Comparison of ENCODE assay signal across 8 cellular contexts in the genomic region with DNA sequence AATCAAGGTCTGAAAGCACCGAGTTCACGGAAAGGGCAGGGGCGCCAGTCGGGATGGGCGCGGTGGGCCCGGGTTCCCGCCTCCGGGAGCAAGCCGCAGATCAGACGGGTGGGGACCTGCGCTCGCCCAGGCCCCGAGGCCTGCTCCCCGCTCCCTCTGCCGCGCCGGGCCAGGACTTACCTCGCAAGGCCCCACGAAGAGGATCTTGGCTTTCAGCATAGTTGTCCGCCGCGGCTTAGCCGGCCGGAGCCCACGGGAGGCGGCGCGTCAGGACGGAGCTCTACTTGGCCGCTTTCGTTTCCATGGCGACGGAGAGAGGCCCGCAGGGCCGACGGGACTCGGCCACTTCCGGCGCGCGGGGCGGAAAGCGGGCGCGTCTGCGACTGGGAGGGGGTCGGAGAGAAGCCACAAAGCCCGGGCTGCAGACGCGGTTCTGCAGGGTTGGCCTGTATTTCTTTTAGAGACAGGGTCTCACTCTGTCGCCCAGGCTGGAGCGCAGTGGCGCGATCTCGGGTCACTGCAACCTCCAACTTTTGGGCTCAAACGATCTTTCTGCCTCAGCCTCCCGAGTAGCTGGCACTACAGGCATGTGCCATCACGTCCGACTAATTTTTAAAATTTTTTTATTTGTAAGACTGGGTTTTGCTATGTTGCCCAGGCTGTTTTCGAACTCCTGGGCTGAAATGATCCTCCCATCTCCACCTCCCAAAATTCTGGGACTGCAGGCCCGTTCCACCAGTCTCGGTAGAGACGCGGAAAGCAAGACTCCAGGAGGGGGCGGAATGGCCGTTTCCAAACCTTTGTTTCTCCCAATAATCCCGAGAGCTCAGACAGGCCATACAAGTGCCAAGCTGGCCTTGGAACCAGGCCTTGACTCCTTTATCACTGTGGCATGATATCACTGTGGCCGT. TPM values are rescaled to one million over a fixed set of nuclear protein-coding genes. Genes with fewer than 3 reads are reported as not detected.
DNase-seq lines count a peak whose midpoint lies in the region; ATAC-seq and TF ChIP-seq lines count a peak whose summit lies in the region.

A gene (minus strand): TSS at position 322 of the 911 bp plus-strand sequence. CDS start 103 bp downstream, at position 219.

- peak within 1 kb of the TSS; percentile 86 for H3K27ac Mint-ChIP-seq in activated naive CD8-positive, alpha-beta T cell treated with anti-CD3 and anti-CD28 coated beads for 36 hours

- intact Hi-C loops in head of caudate nucleus (cut with DNase I): no loop called here
- intact Hi-C loops in ovary (cut with DNase I): no loop called here

- DNase-seq in NCI-H1092 (lab: John Stamatoyannopoulos, UW) (peak; percentile 96), SKM-1 (lab: John Stamatoyannopoulos, UW; ENCODE audit: unreplicated experiment) (peak; percentile 71), head of caudate nucleus (peak; percentile 76 to 95 (median 90)), ovary (peak; percentile 89 to 95 (median 92))
- peak; percentile 90 for DNase-seq in activated naive CD8-positive, alpha-beta T cell treated with anti-CD3 and anti-CD28 coated beads for 36 hours

- TF ChIP-seq EP300 in ovary (IDR thresholded peaks at IDR 0.05): no peak

- H3K27ac ChIP-seq in ovary (peak within 1 kb of the TSS in 1 of 2 donors; percentile 46), thymus (ENCODE audit: low read depth) (peak within 1 kb of the TSS; percentile 83)

- H3K4me1 Mint-ChIP-seq in activated naive CD8-positive, alpha-beta T cell treated with anti-CD3 and anti-CD28 coated beads for 36 hours: peaks cover 4% of the 10 kb centered on the region

- H3K36me3 ChIP-seq in ovary (no peaks in the 10 kb centered on the region), thymus (ENCODE audit: control insufficient read depth, insufficient read depth) (peaks cover 9% of the 10 kb centered on the region)

- TF ChIP-seq POLR2A in ovary (IDR thresholded peaks at IDR 0.05): no peak

- H3K4me1 ChIP-seq in ovary (ENCODE audit: insufficient read depth) (peaks cover 5% of the 10 kb centered on the region), thymus (ENCODE audit: control insufficient read depth, insufficient read depth, low read length) (peaks cover 7% of the 10 kb centered on the region)

- no peaks in the 10 kb centered on the region for H3K9me3 ChIP-seq in ovary
- H3K9me3 ChIP-seq in thymus (ENCODE audit: control insufficient read depth): no peaks in the 10 kb centered on the region

- TF ChIP-seq CTCF in ovary (IDR thresholded peaks at IDR 0.05): no peak

- WGBS in ovary, 3 donors: 1% methylated on average over 50 to 69 of the region's 69 CpGs
- 2% methylated on average over 69 of the region's 69 CpGs for WGBS in thymus

- peak within 1 kb of the TSS; percentile 73 for H3K4me3 ChIP-seq in GM08714 (ENCODE audit: low read length)
- H3K4me3 ChIP-seq in ovary: peak within 1 kb of the TSS; percentile 52
- H3K4me3 ChIP-seq in thymus (ENCODE audit: low read length): peak within 1 kb of the TSS; percentile 87

- H3K27me3 Mint-ChIP-seq in activated naive CD8-positive, alpha-beta T cell treated with anti-CD3 and anti-CD28 coated beads for 36 hours: no peaks in the 10 kb centered on the region

- H3K36me3 Mint-ChIP-seq in activated naive CD8-positive, alpha-beta T cell treated with anti-CD3 and anti-CD28 coated beads for 36 hours: no peaks in the 10 kb centered on the region

- H3K4me3 Mint-ChIP-seq in activated naive CD8-positive, alpha-beta T cell treated with anti-CD3 and anti-CD28 coated beads for 36 hours: peak within 1 kb of the TSS; percentile 87

- peak; percentile 93 for ATAC-seq in HG02571 (IDR thresholded peaks at IDR 0.05; ENCODE audit: unreplicated experiment)

- H3K27me3 ChIP-seq in ovary (no peaks in the 10 kb centered on the region), thymus (ENCODE audit: control insufficient read depth, insufficient read depth) (no peaks in the 10 kb centered on the region)

- no peaks in the 10 kb centered on the region for H3K9me3 Mint-ChIP-seq in activated naive CD8-positive, alpha-beta T cell treated with anti-CD3 and anti-CD28 coated beads for 36 hours

RNA-seq across cellular contexts. Expression of the gene that starts here (rescaled TPM):
- 1 to 10 TPM; 6.5 to 7.0 TPM for total RNA-seq in activated naive CD8-positive, alpha-beta T cell treated with anti-CD3 and anti-CD28 coated beads for 36 hours
- 10 to 100 TPM; 21.8 to 50.0 (median 27.8) TPM for total RNA-seq in ovary
- polyA plus RNA-seq in ovary (10 to 100 TPM; 27.4 to 61.3 TPM), thymus (19.7 TPM)
